ENCODE assay signal across 1 cellular context in genomic region chr10:73495884-73496674, GRCh38.
TF ChIP-seq lines count a peak whose summit lies in the region.

TSS of gene PPP3CB (minus strand) at chr10:73496024. CDS start at chr10:73495889, 135 bp downstream.

TF ChIP-seq in K562, 482 proteins besides CTCF, POLR2A, EP300 and RAD21 (continued from another document):
- TF ChIP-seq ATF2 (CRISPR knock-in tag; IDR thresholded peaks at IDR 0.05) (no peak), SP2 (IDR thresholded peaks at IDR 0.05; ENCODE audit: extremely low read depth, low read depth, low read length, poor library complexity, severe bottlenecking) (no peak), DMBX1 (CRISPR knock-in tag; IDR thresholded peaks at IDR 0.05; ENCODE audit: borderline replicate concordance) (no peak), RB1 (IDR thresholded peaks at IDR 0.05; ENCODE audit: low read depth) (no peak), ZNF197 (CRISPR knock-in tag; IDR thresholded peaks at IDR 0.05; ENCODE audit: low read depth) (no peak), SMARCE1 (IDR thresholded peaks at IDR 0.05) (0 out of 2 replicates have a peak, but pooled peaks have one; percentile 15), YY1 (IDR thresholded peaks at IDR 0.05; ENCODE audit: borderline replicate concordance in 1 of 3, control insufficient read depth in 1 of 3, extremely low read depth in 1 of 3, insufficient read depth in 3 of 3, insufficient read length in 1 of 3, insufficient replicate concordance in 2 of 3, low read depth in 1 of 3, low read length in 2 of 3) (peak; percentile 54 to 94 (median 91)), DDX20 (tag; IDR thresholded peaks at IDR 0.05; ENCODE audit: low read depth) (no peak), NFATC3 (IDR thresholded peaks at IDR 0.05) (0 out of 2 replicates have a peak, but pooled peaks have one; percentile 37), ESRRB (CRISPR knock-in tag; IDR thresholded peaks at IDR 0.05; ENCODE audit: borderline replicate concordance) (no peak), NFIC (IDR thresholded peaks at IDR 0.05) (peak; percentile 48), BRCA1 (IDR thresholded peaks at IDR 0.05) (no peak), BRCA1 (CRISPR knock-in tag; IDR thresholded peaks at IDR 0.05) (no peak), TAL1 (IDR thresholded peaks at IDR 0.05) (no peak), ZFP30 (CRISPR knock-in tag; IDR thresholded peaks at IDR 0.05; ENCODE audit: borderline replicate concordance) (no peak), CHD2 (IDR thresholded peaks at IDR 0.05; ENCODE audit: low read depth, low read length) (peak; percentile 76), SIN3B (IDR thresholded peaks at IDR 0.05; ENCODE audit: low read depth) (no peak), ZKSCAN1 (IDR thresholded peaks at IDR 0.05; ENCODE audit: low read depth, low read length) (peak; percentile 65)
TF ChIP-seq in K562: peak in this region for 79.
